Comparison of ENCODE assay signal across 1 cellular context in genomic region chr1:42403880-42404400, GRCh38.
TF ChIP-seq lines count a peak whose summit lies in the region.

No MANE protein-coding gene starts in this region.

TF ChIP-seq in GM12878, 131 proteins besides CTCF, POLR2A, EP300 and RAD21:
- TF ChIP-seq ATF2 (IDR thresholded peaks at IDR 0.05; ENCODE audit: low read length): no peak
- TF ChIP-seq CHD1 (IDR thresholded peaks at IDR 0.05; ENCODE audit: low read depth, low read length): no peak
- TF ChIP-seq CBFB (IDR thresholded peaks at IDR 0.05; ENCODE audit: low read depth): no peak
